ENCODE assay signal across 8 cellular contexts in genomic region chr9:108565651-108566378, GRCh38.
DNase-seq lines count a peak whose midpoint lies in the region; ATAC-seq and TF ChIP-seq lines count a peak whose summit lies in the region.

No MANE protein-coding gene starts in this region.

- no peak overlapping the region for H3K27ac ChIP-seq in GM23338 (ENCODE audit: low read depth)
- H3K27ac ChIP-seq in Peyer's patch, result no peak overlapping the region
- H3K27ac ChIP-seq in endodermal cell (ENCODE audit: low read depth, low read length), result no peak overlapping the region
- no peak overlapping the region for H3K27ac ChIP-seq in uterus

- TF ChIP-seq POLR2A in Peyer's patch (IDR thresholded peaks at IDR 0.05) (no peak), uterus (IDR thresholded peaks at IDR 0.05) (no peak)

- no peaks in the 10 kb centered on the region for H3F3A ChIP-seq in GM23338 (replicated peaks; ENCODE audit: low read depth)
- no peaks in the 10 kb centered on the region for H3F3A ChIP-seq in Loucy (ENCODE audit: low read depth)

- H3K27me3 Mint-ChIP-seq in GM23338 (ENCODE audit: insufficient read depth, low read depth, poor library complexity) (peaks cover 3% of the 10 kb centered on the region), endodermal cell (ENCODE audit: insufficient read depth) (peaks cover 10% of the 10 kb centered on the region)

- no peak overlapping the region for H3K4me2 ChIP-seq in GM23338
- no peak overlapping the region for H3K4me2 ChIP-seq in Loucy (ENCODE audit: low read depth, low read length, poor library complexity, severe bottlenecking)

- peak; percentile 97 for ATAC-seq in GM23338

- no peaks in the 10 kb centered on the region for H3K9me3 Mint-ChIP-seq in GM23338
- H3K9me3 Mint-ChIP-seq in endodermal cell, result no peaks in the 10 kb centered on the region

- H3K27me3 ChIP-seq in GM23338 (ENCODE audit: insufficient read depth), result no peaks in the 10 kb centered on the region
- no peaks in the 10 kb centered on the region for H3K27me3 ChIP-seq in Loucy (ENCODE audit: insufficient read depth, low read length, poor library complexity, severe bottlenecking)
- no peaks in the 10 kb centered on the region for H3K27me3 ChIP-seq in Peyer's patch
- no peaks in the 10 kb centered on the region for H3K27me3 ChIP-seq in endodermal cell (ENCODE audit: control insufficient read depth, insufficient read depth, low read length, poor library complexity, severe bottlenecking)
- H3K27me3 ChIP-seq in uterus, result no peaks in the 10 kb centered on the region

- H3K36me3 ChIP-seq in GM23338 (ENCODE audit: insufficient read depth) (no peaks in the 10 kb centered on the region), Loucy (ENCODE audit: insufficient read depth, low read length) (no peaks in the 10 kb centered on the region), Peyer's patch (no peaks in the 10 kb centered on the region), endodermal cell (ENCODE audit: control insufficient read depth, insufficient read depth, low read length) (no peaks in the 10 kb centered on the region), uterus (no peaks in the 10 kb centered on the region)

- H3K9me3 ChIP-seq in Loucy (ENCODE audit: insufficient read depth, low read depth, low read length), result no peaks in the 10 kb centered on the region
- H3K9me3 ChIP-seq in Peyer's patch, result no peaks in the 10 kb centered on the region
- H3K9me3 ChIP-seq in endodermal cell (ENCODE audit: control insufficient read depth, low read length), result no peaks in the 10 kb centered on the region
- no peaks in the 10 kb centered on the region for H3K9me3 ChIP-seq in uterus

- peak; percentile 93 to 94 for TF ChIP-seq CTCF in GM23338 (conservative IDR thresholded peaks at IDR 0.05; ENCODE audit: low read depth in 2 of 2)
- TF ChIP-seq CTCF in Loucy (conservative IDR thresholded peaks at IDR 0.05; ENCODE audit: low read length), result peak; percentile 91
- peak in 5 of 6 experiments; percentile 22 to 93 (median 92) for TF ChIP-seq CTCF in Peyer's patch (IDR thresholded peaks at IDR 0.05)
- peak; percentile 91 for TF ChIP-seq CTCF in endodermal cell (conservative IDR thresholded peaks at IDR 0.05)
- TF ChIP-seq CTCF in uterus (IDR thresholded peaks at IDR 0.05), result peak; percentile 83 to 89 (median 86)

- H4K20me1 ChIP-seq in GM23338 (replicated peaks; ENCODE audit: insufficient read depth), result no peaks in the 10 kb centered on the region
- no peaks in the 10 kb centered on the region for H4K20me1 ChIP-seq in Loucy (ENCODE audit: insufficient read depth, low read length, poor library complexity, severe bottlenecking)

- no peak overlapping the region for H3K9ac ChIP-seq in Loucy (ENCODE audit: low read depth, low read length, poor library complexity, severe bottlenecking)
- H3K9ac ChIP-seq in endodermal cell (ENCODE audit: extremely low read depth, low read length, poor library complexity, severe bottlenecking), result no peak overlapping the region

- WGBS in endodermal cell (ENCODE audit: insufficient coverage in 1 of 2, insufficient read length in 1 of 2), 2 experiments, result 10 to 19% methylated on average over 2 of the region's 2 CpGs

- H3K4me3 Mint-ChIP-seq in GM23338, result no peak overlapping the region
- no peak overlapping the region for H3K4me3 Mint-ChIP-seq in endodermal cell

- intact Hi-C loops in uterus (cut with DNase I; ENCODE audit: low total_unique reads), result loop anchor here (10.0 kb wide), 1 partner anchor 1101 kb away; no protein-coding TSS in a partner anchor

- H3K9me2 ChIP-seq in GM23338 (ENCODE audit: insufficient read depth), result no peaks in the 10 kb centered on the region
- H3K9me2 ChIP-seq in Loucy (replicated peaks; ENCODE audit: low read depth, low read length), result no peaks in the 10 kb centered on the region

- H3K27ac Mint-ChIP-seq in GM23338 (no peak overlapping the region; the same call in 1 of the 2 replicates), endodermal cell (no peak overlapping the region)

- DNase-seq in NCI-H524 (lab: John Stamatoyannopoulos, UW) (peak; percentile 52 to 91), NCI-H524 treated with DMSO at 0.1 percent for 48 hours (lab: John Stamatoyannopoulos, UW) (no peak), GM23338 (ENCODE audit: low spot score) (peak; percentile 94), Peyer's patch (peak in 1 of 3 donors; percentile 66), endodermal cell (peak; percentile 78), lung microvascular endothelial cell (ENCODE audit: low read depth in 2 of 2) (peak; percentile 89 to 95), uterus (peak; percentile 38 to 46)

- H3K36me3 Mint-ChIP-seq in GM23338 (ENCODE audit: low read depth) (no peaks in the 10 kb centered on the region), endodermal cell (ENCODE audit: low read depth) (no peaks in the 10 kb centered on the region)

- H2AFZ ChIP-seq in GM23338, result 0 out of 2 replicates have a peak overlapping the region, but pooled peaks have one; percentile 7
- H2AFZ ChIP-seq in Loucy (ENCODE audit: low read length), result no peak overlapping the region

- H3K4me1 Mint-ChIP-seq in GM23338 (peaks cover 3% of the 10 kb centered on the region; the same call in 2 of the 3 replicates), endodermal cell (peaks cover 16% of the 10 kb centered on the region)

- no peaks in the 10 kb centered on the region for H3K4me1 ChIP-seq in GM23338 (ENCODE audit: insufficient read depth)
- no peaks in the 10 kb centered on the region for H3K4me1 ChIP-seq in Loucy (ENCODE audit: insufficient read depth, low read length, poor library complexity, severe bottlenecking)
- no peaks in the 10 kb centered on the region for H3K4me1 ChIP-seq in Peyer's patch
- no peaks in the 10 kb centered on the region for H3K4me1 ChIP-seq in endodermal cell (ENCODE audit: control insufficient read depth, insufficient read depth, low read length)
- H3K4me1 ChIP-seq in uterus, result no peaks in the 10 kb centered on the region

- H3K79me2 ChIP-seq in GM23338 (replicated peaks; ENCODE audit: insufficient read depth) (no peaks in the 10 kb centered on the region), Loucy (ENCODE audit: insufficient read depth, low read length) (no peaks in the 10 kb centered on the region)

- H3K4me3 ChIP-seq in GM23338 (no peak overlapping the region), Loucy (ENCODE audit: low read length, poor library complexity, severe bottlenecking) (no peak overlapping the region), Peyer's patch (no peak overlapping the region), endodermal cell (ENCODE audit: low read length) (no peak overlapping the region), uterus (no peak overlapping the region)

TF ChIP-seq in GM23338, 12 proteins besides CTCF, POLR2A, EP300 and RAD21 (continues in another document):
- TF ChIP-seq ETS1 (IDR thresholded peaks at IDR 0.05) (no peak), ZNF114 (CRISPR knock-in tag; IDR thresholded peaks at IDR 0.05) (no peak), JUNB (IDR thresholded peaks at IDR 0.05; ENCODE audit: unreplicated experiment) (no peak), REST (IDR thresholded peaks at IDR 0.05; ENCODE audit: unreplicated experiment) (no peak), POLR2AphosphoS5 (IDR thresholded peaks at IDR 0.05; ENCODE audit: low read depth) (no peak)
